Comparison of ENCODE assay signal across 26 cellular contexts in genomic region chr2:8454797-8455196, GRCh38.
A peak's percentile ranks its signal among the peaks of the same experiment; 100 is the strongest.
DNase-seq lines count a peak whose midpoint lies in the region; ATAC-seq, FAIRE-seq and TF ChIP-seq lines count a peak whose summit lies in the region.
"Had no signal": no experiment of that assay in that cellular context is flagged by ENCODE, and none has a peak within 500 bp of the region (broad histone marks: within the 10 kb centered on the region; RNA-seq: fewer than 3 reads in every experiment).

No MANE protein-coding gene starts in this region.

- no peaks in the 10 kb centered on the region for H3K36me3 Mint-ChIP-seq in activated CD8-positive, alpha-beta T cell treated with anti-CD3 and anti-CD28 coated beads for 36 hours (ENCODE audit: low read depth)
- H3K36me3 Mint-ChIP-seq in immature natural killer cell: peaks cover 0 to 15% (median 10%) of the 10 kb centered on the region in 3 donors
- H3K36me3 Mint-ChIP-seq: activated naive CD8-positive, alpha-beta T cell; T-cell had no signal

- peaks cover 15% of the 10 kb centered on the region for H3K4me1 ChIP-seq in upper lobe of right lung
- H3K4me1 ChIP-seq: foreskin keratinocyte, prostate gland, vagina had no signal

- H3K36me3 ChIP-seq in upper lobe of right lung: no peaks in the 10 kb centered on the region
- H3K36me3 ChIP-seq: prostate gland, spleen, vagina had no signal

- H3K9me3 Mint-ChIP-seq in activated CD8-positive, alpha-beta T cell treated with anti-CD3 and anti-CD28 coated beads for 36 hours: no peaks in the 10 kb centered on the region
- H3K9me3 Mint-ChIP-seq in immature natural killer cell: no peaks in the 10 kb centered on the region
- H3K9me3 Mint-ChIP-seq: dendritic cell treated with granulocyte-macrophage colony-stimulating factor and Interleukin-4, amounts not matched to agents 40 ng/mL and 50 ng/mL, for 4 days; T-cell had no signal

- no peak overlapping the region for H3K4me3 ChIP-seq in upper lobe of right lung
- H3K4me3 ChIP-seq: body of pancreas, prostate gland, spleen, vagina had no signal

- FAIRE-seq in RCC 7860 (lab: Jason Lieb, UNC): no peak
- FAIRE-seq: kidney had no signal

- no peak for TF ChIP-seq CTCF in activated CD8-positive, alpha-beta T cell treated with anti-CD3 and anti-CD28 coated beads for 36 hours (IDR thresholded peaks at IDR 0.05)
- no peak for TF ChIP-seq CTCF in upper lobe of right lung (IDR thresholded peaks at IDR 0.05)

- DNase-seq in Right ventricle myocardium inferior (ENCODE audit: missing footprints) (no peak), cardiac septum (ENCODE audit: low spot score) (no peak), immature natural killer cell (peak in 2 of 3 donors; percentile 32 to 36), upper lobe of right lung (no peak), NOMO-1 treated with DMSO at 0.1 percent for 48 hours (lab: John Stamatoyannopoulos, UW; ENCODE audit: unreplicated experiment) (no peak), HUDEP-2 (lab: John Stamatoyannopoulos, UW; ENCODE audit: unreplicated experiment in 76 of 76) (no peak), RCC 7860 (ENCODE audit: low spot score) (no peak)
- DNase-seq in activated CD8-positive, alpha-beta T cell treated with anti-CD3 and anti-CD28 coated beads for 36 hours: no peak
- DNase-seq: activated CD4-positive, alpha-beta T cell treated with anti-CD3 and anti-CD28 coated beads, Interleukin-2, amount 50 U/mL, for 4 hours; activated T-cell treated with anti-CD3 and anti-CD28 coated beads, Interleukin-2, amount 50 U/mL, for 72 hours; body of pancreas; DMS79; foreskin keratinocyte; HCEC 1CT; kidney; mesendoderm; NCI-H1436 treated with DMSO at 0.1 percent for 48 hours; NCI-H345; SHP77; spleen; stimulated activated CD8-positive, alpha-beta memory T cell treated with anti-CD3 and anti-CD28 coated beads, Interleukin-4, amount 100 ng/mL, for 48 hours; T-cell had no signal

- CTCF ChIA-PET in activated CD8-positive, alpha-beta T cell treated with anti-CD3 and anti-CD28 coated beads for 36 hours (lab: Charles Lee): interaction anchor here (1.0 kb wide), 1 partner anchor 10 kb away, joined by 3 read pairs; no protein-coding TSS in a partner anchor

- H3K27ac Mint-ChIP-seq in activated CD8-positive, alpha-beta T cell treated with anti-CD3 and anti-CD28 coated beads for 36 hours: peak overlapping the region; percentile 38
- H3K27ac Mint-ChIP-seq in immature natural killer cell: peak overlapping the region; percentile 99 to 100 (median 100)
- H3K27ac Mint-ChIP-seq: activated naive CD8-positive, alpha-beta T cell had no signal

- peaks cover 24% of the 10 kb centered on the region for H3K4me1 Mint-ChIP-seq in activated CD8-positive, alpha-beta T cell treated with anti-CD3 and anti-CD28 coated beads for 36 hours (ENCODE audit: low read depth)
- peaks cover 75 to 95% of the 10 kb centered on the region in 2 donors for H3K4me1 Mint-ChIP-seq in immature natural killer cell

- ATAC-seq in Right ventricle myocardium inferior (peak; percentile 57), upper lobe of right lung (no peak)
- ATAC-seq in activated CD8-positive, alpha-beta T cell treated with anti-CD3 and anti-CD28 coated beads for 36 hours: no peak
- ATAC-seq: activated T-cell treated with anti-CD3 and anti-CD28 coated beads, Interleukin-2, amount 50 U/mL, for 72 hours; body of pancreas; foreskin keratinocyte; T-cell had no signal

- H3K27me3 ChIP-seq in upper lobe of right lung: no peaks in the 10 kb centered on the region
- H3K27me3 ChIP-seq: body of pancreas, vagina had no signal

- intact Hi-C loops in Right ventricle myocardium inferior (cut with DNase I) (no loop called here), cardiac septum (cut with DNase I) (no loop called here), upper lobe of right lung (cut with DNase I) (no loop called here)
- intact Hi-C loops in activated CD8-positive, alpha-beta T cell treated with anti-CD3 and anti-CD28 coated beads for 36 hours (cut with micrococcal nuclease): no loop called here

- no peaks in the 10 kb centered on the region for H3K9me3 ChIP-seq in upper lobe of right lung
- H3K9me3 ChIP-seq: prostate gland, spleen, vagina had no signal

- POLR2A ChIA-PET in activated CD8-positive, alpha-beta T cell treated with anti-CD3 and anti-CD28 coated beads for 36 hours (lab: Charles Lee): interaction anchor here (1.0 kb wide), 1 partner anchor 227 kb away, joined by 4 read pairs; the partner anchor contains the start of gene ID2

- H3K27me3 Mint-ChIP-seq in activated CD8-positive, alpha-beta T cell treated with anti-CD3 and anti-CD28 coated beads for 36 hours: peaks cover 11% of the 10 kb centered on the region
- H3K27me3 Mint-ChIP-seq in immature natural killer cell (ENCODE audit: low read depth in 3 of 3): peaks cover 4 to 16% (median 8%) of the 10 kb centered on the region in 3 donors

- H3K4me3 Mint-ChIP-seq in activated CD8-positive, alpha-beta T cell treated with anti-CD3 and anti-CD28 coated beads for 36 hours: no peak overlapping the region
- H3K4me3 Mint-ChIP-seq in immature natural killer cell: peak overlapping the region; percentile 83 to 99 (median 94)
- H3K4me3 Mint-ChIP-seq: dendritic cell treated with granulocyte-macrophage colony-stimulating factor and Interleukin-4, amounts not matched to agents 40 ng/mL and 50 ng/mL, for 4 days had no signal

- H3K27ac ChIP-seq in upper lobe of right lung: peak overlapping the region; percentile 58
- H3K27ac ChIP-seq: body of pancreas, foreskin keratinocyte, prostate gland, vagina had no signal

Comparison
In these comparisons a context has a peak if more than half of its experiments do, and no peak if none do; other contexts are left out.
1. DNase-seq: peak in immature natural killer cell (2 of 3); none in Right ventricle myocardium inferior (single experiment), cardiac septum (single experiment), activated CD8-positive, alpha-beta T cell treated with anti-CD3 and anti-CD28 coated beads for 36 hours (single experiment), upper lobe of right lung (single experiment), NOMO-1 treated with DMSO at 0.1 percent for 48 hours (single experiment), HUDEP-2 (0 of 76) and RCC 7860 (single experiment).